ENCODE assay signal across 13 cellular contexts in the genomic region with DNA sequence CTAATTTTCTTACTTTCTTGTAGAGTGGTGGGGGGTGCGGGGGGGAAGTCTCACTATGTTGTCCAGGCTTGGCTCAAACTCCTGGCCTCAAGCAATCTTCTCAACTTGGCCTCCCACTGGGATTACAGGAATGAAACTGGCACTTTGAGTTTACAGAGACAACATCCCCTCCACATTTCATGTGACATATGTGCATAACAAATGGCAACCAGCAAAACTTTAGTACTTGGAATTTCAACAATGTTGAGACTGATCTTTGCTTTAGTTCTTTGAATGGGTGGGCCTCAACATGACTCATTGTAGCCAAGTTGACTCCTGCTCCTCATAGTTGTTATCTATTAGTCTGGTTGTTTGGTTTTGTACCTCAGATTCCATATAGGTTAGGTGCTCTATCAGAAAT.
"Had no signal": no experiment of that assay in that cellular context is flagged by ENCODE, and none has a peak within 500 bp of the region (broad histone marks: within the 10 kb centered on the region; RNA-seq: fewer than 3 reads in every experiment).

No MANE protein-coding gene starts in this region.

- H3K4me1 Mint-ChIP-seq: central memory CD8-positive, alpha-beta T cell had no signal

- H3K9me3 ChIP-seq: psoas muscle, sigmoid colon, suprapubic skin, upper lobe of right lung had no signal

- DNase-seq: activated naive CD4-positive, alpha-beta T cell treated with anti-CD3 and anti-CD28 coated beads, Interleukin-2, amount 50 U/mL, for 16 hours; effector memory CD8-positive, alpha-beta T cell; left colon; psoas muscle; sigmoid colon; stimulated activated CD4-positive, alpha-beta T cell treated with anti-CD3 and anti-CD28 coated beads, Interleukin-2, amount 100 ng/mL, for 48 hours; stimulated activated naive CD4-positive, alpha-beta T cell treated with Interleukin-2 at 50 U/mL for 16 hours; upper lobe of right lung had no signal

- H3K36me3 Mint-ChIP-seq: brain; natural killer cell treated with Interleukin-12 subunit alpha and Interleukin-12 subunit beta and Interleukin-15 and Interleukin-18, amount 100 ng/mL, for 72 hours had no signal

- H3K27me3 ChIP-seq: sigmoid colon, suprapubic skin, upper lobe of right lung had no signal

- H3K27ac ChIP-seq: psoas muscle, sigmoid colon, suprapubic skin, upper lobe of right lung had no signal

- H3K4me3 Mint-ChIP-seq: brain; central memory CD8-positive, alpha-beta T cell; dendritic cell treated with granulocyte-macrophage colony-stimulating factor and Interleukin-4, amounts not matched to agents 40 ng/mL and 50 ng/mL, for 4 days; effector memory CD8-positive, alpha-beta T cell; natural killer cell treated with Interleukin-12 subunit alpha and Interleukin-12 subunit beta and Interleukin-15 and Interleukin-18, amount 100 ng/mL, for 72 hours had no signal

- H3K4me3 ChIP-seq: psoas muscle, sigmoid colon, suprapubic skin, upper lobe of right lung had no signal

- H3K27ac Mint-ChIP-seq: dendritic cell treated with granulocyte-macrophage colony-stimulating factor and Interleukin-4, amounts not matched to agents 40 ng/mL and 50 ng/mL, for 4 days; effector memory CD8-positive, alpha-beta T cell; natural killer cell treated with Interleukin-12 subunit alpha and Interleukin-12 subunit beta and Interleukin-15 and Interleukin-18, amount 100 ng/mL, for 72 hours had no signal

- H3K36me3 ChIP-seq: sigmoid colon, suprapubic skin, upper lobe of right lung had no signal

- H3K9me3 Mint-ChIP-seq: central memory CD8-positive, alpha-beta T cell; dendritic cell treated with granulocyte-macrophage colony-stimulating factor and Interleukin-4, amounts not matched to agents 40 ng/mL and 50 ng/mL, for 4 days; effector memory CD8-positive, alpha-beta T cell; natural killer cell treated with Interleukin-12 subunit alpha and Interleukin-12 subunit beta and Interleukin-15 and Interleukin-18, amount 100 ng/mL, for 72 hours had no signal

- H3K4me1 ChIP-seq: psoas muscle, sigmoid colon, suprapubic skin, upper lobe of right lung had no signal

- H3K27me3 Mint-ChIP-seq: brain; central memory CD8-positive, alpha-beta T cell; effector memory CD8-positive, alpha-beta T cell; natural killer cell treated with Interleukin-12 subunit alpha and Interleukin-12 subunit beta and Interleukin-15 and Interleukin-18, amount 100 ng/mL, for 72 hours had no signal
